In genomic region chr7:144074374-144074773, GRCh38 we compare ENCODE assay signal across 1 cellular context.
TF ChIP-seq lines count a peak whose summit lies in the region.

No MANE protein-coding gene starts in this region.

TF ChIP-seq in K562, 482 proteins besides CTCF, POLR2A, EP300 and RAD21:
- TF ChIP-seq TAF15 (IDR thresholded peaks at IDR 0.05; ENCODE audit: low read depth, low read length) (no peak), TEAD4 (IDR thresholded peaks at IDR 0.05; ENCODE audit: low read length) (no peak), TEAD4 (CRISPR knock-in tag; IDR thresholded peaks at IDR 0.05; ENCODE audit: borderline replicate concordance) (no peak), EZH2 (IDR thresholded peaks at IDR 0.05; ENCODE audit: borderline replicate concordance, low read depth, low read length) (no peak), CBX5 (IDR thresholded peaks at IDR 0.05; ENCODE audit: borderline replicate concordance, low read depth) (no peak)
